Comparison of ENCODE assay signal across 1 cellular context in the genomic region with DNA sequence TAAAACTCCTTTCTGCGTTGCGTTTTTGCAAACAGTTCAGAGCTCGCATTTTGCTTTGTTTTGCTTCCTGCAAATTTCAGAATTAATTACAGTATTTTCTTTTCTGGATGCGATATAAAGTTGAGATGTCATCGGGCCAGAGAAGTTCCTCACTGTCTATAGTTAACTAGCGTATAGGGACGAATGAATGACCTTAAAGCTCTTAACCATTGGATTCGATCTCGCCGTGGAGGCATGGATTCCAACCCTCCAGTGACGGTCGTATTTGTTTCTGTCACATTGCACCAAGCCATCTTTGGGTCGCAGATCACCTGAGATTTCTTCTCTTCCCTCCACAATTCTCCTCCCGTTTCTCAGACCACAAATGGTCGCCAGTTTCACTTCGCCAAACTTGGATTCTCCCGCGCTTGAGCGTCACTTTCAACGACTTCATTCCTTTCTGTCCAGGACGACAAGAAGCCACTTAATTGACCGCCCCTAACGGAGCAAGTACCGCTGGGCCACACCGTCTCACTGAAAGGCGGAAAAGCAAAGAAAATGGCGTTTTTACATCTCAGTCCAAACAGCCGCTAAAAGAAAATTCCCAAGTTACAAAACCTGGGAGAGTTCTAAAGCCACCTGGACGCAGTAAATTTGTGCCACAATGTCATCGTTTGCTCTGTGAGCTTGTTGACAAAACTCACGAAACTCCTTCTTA.
TF ChIP-seq lines count a peak whose summit lies in the region.

No MANE protein-coding gene starts in this region.

TF ChIP-seq in SK-N-SH, 30 proteins besides CTCF, POLR2A, EP300 and RAD21 (continued from another document):
- TF ChIP-seq ZBTB33 (IDR thresholded peaks at IDR 0.05; ENCODE audit: borderline replicate concordance, low read depth) (no peak), SMC3 (IDR thresholded peaks at IDR 0.05; ENCODE audit: low read depth, low read length) (no peak), TEAD4 (IDR thresholded peaks at IDR 0.05; ENCODE audit: borderline replicate concordance, insufficient read depth) (no peak), JUND (IDR thresholded peaks at IDR 0.05) (no peak), ELF1 (IDR thresholded peaks at IDR 0.05) (no peak)
- TF ChIP-seq, protein P1, sequence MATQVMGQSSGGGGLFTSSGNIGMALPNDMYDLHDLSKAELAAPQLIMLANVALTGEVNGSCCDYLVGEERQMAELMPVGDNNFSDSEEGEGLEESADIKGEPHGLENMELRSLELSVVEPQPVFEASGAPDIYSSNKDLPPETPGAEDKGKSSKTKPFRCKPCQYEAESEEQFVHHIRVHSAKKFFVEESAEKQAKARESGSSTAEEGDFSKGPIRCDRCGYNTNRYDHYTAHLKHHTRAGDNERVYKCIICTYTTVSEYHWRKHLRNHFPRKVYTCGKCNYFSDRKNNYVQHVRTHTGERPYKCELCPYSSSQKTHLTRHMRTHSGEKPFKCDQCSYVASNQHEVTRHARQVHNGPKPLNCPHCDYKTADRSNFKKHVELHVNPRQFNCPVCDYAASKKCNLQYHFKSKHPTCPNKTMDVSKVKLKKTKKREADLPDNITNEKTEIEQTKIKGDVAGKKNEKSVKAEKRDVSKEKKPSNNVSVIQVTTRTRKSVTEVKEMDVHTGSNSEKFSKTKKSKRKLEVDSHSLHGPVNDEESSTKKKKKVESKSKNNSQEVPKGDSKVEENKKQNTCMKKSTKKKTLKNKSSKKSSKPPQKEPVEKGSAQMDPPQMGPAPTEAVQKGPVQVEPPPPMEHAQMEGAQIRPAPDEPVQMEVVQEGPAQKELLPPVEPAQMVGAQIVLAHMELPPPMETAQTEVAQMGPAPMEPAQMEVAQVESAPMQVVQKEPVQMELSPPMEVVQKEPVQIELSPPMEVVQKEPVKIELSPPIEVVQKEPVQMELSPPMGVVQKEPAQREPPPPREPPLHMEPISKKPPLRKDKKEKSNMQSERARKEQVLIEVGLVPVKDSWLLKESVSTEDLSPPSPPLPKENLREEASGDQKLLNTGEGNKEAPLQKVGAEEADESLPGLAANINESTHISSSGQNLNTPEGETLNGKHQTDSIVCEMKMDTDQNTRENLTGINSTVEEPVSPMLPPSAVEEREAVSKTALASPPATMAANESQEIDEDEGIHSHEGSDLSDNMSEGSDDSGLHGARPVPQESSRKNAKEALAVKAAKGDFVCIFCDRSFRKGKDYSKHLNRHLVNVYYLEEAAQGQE (IDR thresholded peaks at IDR 0.05; ENCODE audit: low read depth, low read length) = no peak
